Comparison of ENCODE assay signal across 9 cellular contexts in the genomic region with DNA sequence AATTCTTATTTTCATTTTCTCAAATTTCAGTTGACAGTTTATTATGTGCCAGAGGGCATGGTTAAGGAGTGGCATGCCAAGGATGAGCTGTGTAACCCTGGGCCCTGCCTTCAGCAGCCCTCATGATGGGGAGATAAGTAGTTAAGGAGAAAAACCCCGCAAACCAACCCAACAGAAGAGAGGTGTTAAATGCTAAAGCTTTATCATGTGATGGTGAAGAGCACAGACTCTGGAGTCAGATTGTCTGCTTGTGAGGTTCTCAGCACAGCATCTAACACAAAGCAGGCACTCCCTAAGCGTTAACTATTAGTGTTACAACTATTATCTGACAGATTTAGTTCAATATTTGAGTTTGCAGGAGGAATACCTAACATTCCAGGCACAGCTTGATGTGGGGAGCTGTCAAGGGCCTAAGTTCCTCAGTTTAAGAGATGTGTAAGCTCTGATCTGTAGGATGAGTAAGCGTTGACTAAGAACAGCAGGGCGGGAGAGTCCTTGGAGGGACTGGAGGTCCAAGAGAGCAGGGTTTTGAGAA. TPM values are rescaled to one million over a fixed set of nuclear protein-coding genes. Genes with fewer than 3 reads are reported as not detected.
A peak's percentile ranks its signal among the peaks of the same experiment; 100 is the strongest.
DNase-seq lines count a peak whose midpoint lies in the region; ATAC-seq and TF ChIP-seq lines count a peak whose summit lies in the region.
"Had no signal": no experiment of that assay in that cellular context is flagged by ENCODE, and none has a peak within 500 bp of the region (broad histone marks: within the 10 kb centered on the region; RNA-seq: fewer than 3 reads in every experiment).

No MANE protein-coding gene starts in this region.

- DNase-seq in activated CD4-positive, alpha-beta T cell treated with anti-CD3 and anti-CD28 coated beads for 36 hours = no peak
- no peak for DNase-seq in activated CD4-positive, alpha-beta T cell treated with anti-CD3 and anti-CD28 coated beads, Interleukin-2, amount 50 U/mL, for 48 hours
- DNase-seq in SW 1271 (lab: John Stamatoyannopoulos, UW) (peak; percentile 27 to 86), foreskin fibroblast (peak; percentile 88 to 93), smooth muscle cell of the brain vasculature (ENCODE audit: low read depth, low spot score) (peak; percentile 75), NCI-H524 (lab: John Stamatoyannopoulos, UW) (no peak), GM20000 (ENCODE audit: low spot score) (no peak)
- DNase-seq in activated naive CD4-positive, alpha-beta T cell treated with Interleukin-2 at 50 U/mL for 16 hours = no peak

- H3K4me3 Mint-ChIP-seq in activated CD4-positive, alpha-beta T cell treated with anti-CD3 and anti-CD28 coated beads for 36 hours = no peak overlapping the region

- TF ChIP-seq CTCF in foreskin fibroblast (IDR thresholded peaks at IDR 0.05; ENCODE audit: low read depth, low read length) (no peak), GM20000 (IDR thresholded peaks at IDR 0.05; ENCODE audit: extremely low read depth, missing control alignments) (no peak)

- CTCF ChIA-PET in activated CD4-positive, alpha-beta T cell treated with anti-CD3 and anti-CD28 coated beads for 36 hours (lab: Charles Lee) = interaction anchor here (1.1 to 1.7 kb wide), 2 partner anchors 21 to 36 kb away, joined by 3 read pairs; no protein-coding TSS in a partner anchor

- H3K4me1 Mint-ChIP-seq in activated CD4-positive, alpha-beta T cell treated with anti-CD3 and anti-CD28 coated beads for 36 hours = peaks cover 57% of the 10 kb centered on the region

- intact Hi-C loops in activated CD4-positive, alpha-beta T cell treated with anti-CD3 and anti-CD28 coated beads for 36 hours (cut with DNase I, micrococcal nuclease) = no loop called here

- H3K27ac Mint-ChIP-seq in activated CD4-positive, alpha-beta T cell treated with anti-CD3 and anti-CD28 coated beads for 36 hours = no peak overlapping the region

- H3K27me3 Mint-ChIP-seq in activated CD4-positive, alpha-beta T cell treated with anti-CD3 and anti-CD28 coated beads for 36 hours = no peaks in the 10 kb centered on the region

- peaks cover 8% of the 10 kb centered on the region for H3K36me3 Mint-ChIP-seq in activated CD4-positive, alpha-beta T cell treated with anti-CD3 and anti-CD28 coated beads for 36 hours (ENCODE audit: low read depth)

- H3K9me3 Mint-ChIP-seq in activated CD4-positive, alpha-beta T cell treated with anti-CD3 and anti-CD28 coated beads for 36 hours (ENCODE audit: low read depth) = no peaks in the 10 kb centered on the region

- no peak overlapping the region for H3K4me3 ChIP-seq in foreskin fibroblast (ENCODE audit: low read depth in 1 of 2, low read length in 2 of 2)
- H3K4me3 ChIP-seq: BLaER1 treated with 17β-estradiol and CSF1 and Interleukin-3, amounts not matched to agents 10 nM and 100 nM had no signal

- peak; percentile 55 for ATAC-seq in activated CD4-positive, alpha-beta T cell treated with anti-CD3 and anti-CD28 coated beads for 36 hours

- POLR2A ChIA-PET in activated CD4-positive, alpha-beta T cell treated with anti-CD3 and anti-CD28 coated beads for 36 hours (lab: Charles Lee) = no interaction called here

RNA-seq across cellular contexts. Expression of gene STAM, which starts 29.6 kb away (rescaled TPM):
- total RNA-seq in activated CD4-positive, alpha-beta T cell treated with anti-CD3 and anti-CD28 coated beads for 36 hours = 10 to 100 TPM; 17.9 to 23.8 TPM

RNA-seq across cellular contexts. Expression of gene HACD1, which starts 56.4 kb away (rescaled TPM):
- total RNA-seq in activated CD4-positive, alpha-beta T cell treated with anti-CD3 and anti-CD28 coated beads for 36 hours = 1 to 10 TPM; 1.7 to 2.2 TPM

Comparison
In these comparisons a context has a peak if more than half of its experiments do, and no peak if none do; other contexts are left out.
1. DNase-seq: peak in SW 1271 (2 of 2), foreskin fibroblast (2 of 2) and smooth muscle cell of the brain vasculature (single experiment); none in activated CD4-positive, alpha-beta T cell treated with anti-CD3 and anti-CD28 coated beads for 36 hours (single experiment), activated CD4-positive, alpha-beta T cell treated with anti-CD3 and anti-CD28 coated beads, Interleukin-2, amount 50 U/mL, for 48 hours (0 of 2), NCI-H524 (0 of 2), GM20000 (single experiment) and activated naive CD4-positive, alpha-beta T cell treated with Interleukin-2 at 50 U/mL for 16 hours (single experiment).